ENCODE assay signal across 8 cellular contexts in genomic region chr11:1308745-1309497, GRCh38. TPM values are rescaled to one million over a fixed set of nuclear protein-coding genes. Genes with fewer than 3 reads are reported as not detected.
DNase-seq lines count a peak whose midpoint lies in the region; ATAC-seq and TF ChIP-seq lines count a peak whose summit lies in the region.

No MANE protein-coding gene starts in this region.

- H2AFZ ChIP-seq in osteoblast (ENCODE audit: low read length): peak overlapping the region; percentile 70

- peak overlapping the region; percentile 83 for H3K4me2 ChIP-seq in osteoblast (ENCODE audit: insufficient read depth, low read length)

- H3K36me3 Mint-ChIP-seq in activated CD4-positive, alpha-beta T cell treated with anti-CD3 and anti-CD28 coated beads for 36 hours (ENCODE audit: low read depth): peaks cover 22% of the 10 kb centered on the region

- POLR2A ChIA-PET in activated CD4-positive, alpha-beta T cell treated with anti-CD3 and anti-CD28 coated beads for 36 hours (lab: Charles Lee): interaction anchor here (0.5 to 0.8 kb wide), 2 partner anchors 84 to 110 kb away, joined by 3 to 5 read pairs; no protein-coding TSS in a partner anchor

- H3K4me3 ChIP-seq in SK-N-MC (peak overlapping the region; percentile 93), esophagus squamous epithelium (peak overlapping the region; percentile 86 to 99 (median 96)), osteoblast (ENCODE audit: insufficient read depth, low read length) (peak overlapping the region; percentile 89)

- H3K9me3 Mint-ChIP-seq in activated CD4-positive, alpha-beta T cell treated with anti-CD3 and anti-CD28 coated beads for 36 hours (ENCODE audit: low read depth): peaks cover 11% of the 10 kb centered on the region

- no peak overlapping the region for H3K27ac Mint-ChIP-seq in activated CD4-positive, alpha-beta T cell treated with anti-CD3 and anti-CD28 coated beads for 36 hours

- H3K79me2 ChIP-seq in osteoblast (ENCODE audit: insufficient read depth, low read length): peaks cover 58% of the 10 kb centered on the region

- H4K20me1 ChIP-seq in osteoblast (ENCODE audit: insufficient read depth, low read length): peaks cover 44% of the 10 kb centered on the region

- H3K9me3 ChIP-seq in SK-N-MC (ENCODE audit: low read depth, low read length) (no peaks in the 10 kb centered on the region), esophagus squamous epithelium (peaks cover 0 to 11% (median 4%) of the 10 kb centered on the region in 3 donors), osteoblast (ENCODE audit: low read depth, low read length) (no peaks in the 10 kb centered on the region)

- peak; percentile 31 for ATAC-seq in activated CD4-positive, alpha-beta T cell treated with anti-CD3 and anti-CD28 coated beads for 36 hours
- ATAC-seq in HG02852 (IDR thresholded peaks at IDR 0.05; ENCODE audit: unreplicated experiment): peak; percentile 49

- H3K36me3 ChIP-seq in SK-N-MC (ENCODE audit: insufficient read depth, low read length) (no peaks in the 10 kb centered on the region), esophagus squamous epithelium (peaks cover 0 to 14% (median 0%) of the 10 kb centered on the region in 3 donors), osteoblast (ENCODE audit: insufficient read depth, low read length) (peaks cover 7% of the 10 kb centered on the region)

- H3K27ac ChIP-seq in SK-N-MC (no peak overlapping the region), esophagus squamous epithelium (peak overlapping the region; percentile 92 to 99 (median 96)), osteoblast (ENCODE audit: low read depth, low read length) (peak overlapping the region; percentile 60)

- H3K4me3 Mint-ChIP-seq in activated CD4-positive, alpha-beta T cell treated with anti-CD3 and anti-CD28 coated beads for 36 hours: peak overlapping the region; percentile 76

- H3K27me3 ChIP-seq in esophagus squamous epithelium: no peaks in the 10 kb centered on the region
- no peaks in the 10 kb centered on the region for H3K27me3 ChIP-seq in osteoblast (ENCODE audit: insufficient read depth, low read length)

- H3K9ac ChIP-seq in SK-N-MC (ENCODE audit: insufficient read length): peak overlapping the region; percentile 81

- CTCF ChIA-PET in activated CD4-positive, alpha-beta T cell treated with anti-CD3 and anti-CD28 coated beads for 36 hours (lab: Charles Lee): interaction anchor here (0.7 to 2.6 kb wide), 3 partner anchors 12 to 74 kb away, joined by 3 to 7 read pairs (median 4); no protein-coding TSS in a partner anchor

- TF ChIP-seq CTCF in esophagus squamous epithelium (IDR thresholded peaks at IDR 0.05) (no peak), osteoblast (IDR thresholded peaks at IDR 0.05; ENCODE audit: extremely low read depth, low read depth, low read length) (no peak)

- no CpG with 5 or more reads among the region's 58 CpGs for WGBS in esophagus squamous epithelium, 2 donors

- no peaks in the 10 kb centered on the region for H3K27me3 Mint-ChIP-seq in activated CD4-positive, alpha-beta T cell treated with anti-CD3 and anti-CD28 coated beads for 36 hours

- TF ChIP-seq POLR2A in esophagus squamous epithelium (IDR thresholded peaks at IDR 0.05): no peak

- peaks cover 43% of the 10 kb centered on the region for H3K4me1 Mint-ChIP-seq in activated CD4-positive, alpha-beta T cell treated with anti-CD3 and anti-CD28 coated beads for 36 hours

- H3K4me1 ChIP-seq in esophagus squamous epithelium (peaks cover 43 to 66% (median 52%) of the 10 kb centered on the region in 3 donors), osteoblast (ENCODE audit: insufficient read depth, low read length) (peaks cover 16% of the 10 kb centered on the region)

- no peak for DNase-seq in activated CD4-positive, alpha-beta T cell treated with anti-CD3 and anti-CD28 coated beads for 36 hours
- DNase-seq in activated CD4-positive, alpha-beta T cell treated with anti-CD3 and anti-CD28 coated beads for 1 hour: no peak
- DNase-seq in SK-N-MC (ENCODE audit: low read depth, low spot score) (no peak), esophagus squamous epithelium (lab: John Stamatoyannopoulos, UW) (no peak), osteoblast (ENCODE audit: insufficient read length, low spot score, missing footprints) (peak; percentile 96), foreskin melanocyte (no peak), A172 (ENCODE audit: low spot score) (no peak)

- intact Hi-C loops in activated CD4-positive, alpha-beta T cell treated with anti-CD3 and anti-CD28 coated beads for 36 hours (cut with DNase I, micrococcal nuclease): loop anchor here (1.0 to 5.0 kb wide), 8 partner anchors 27 to 768 kb away; partner anchors contain the start of genes AP2A2 (in 1 of the 2), BRSK2 (in 1 of the 2), CHID1 (in 1 of the 2) and DUSP8 (in 1 of the 2)
- intact Hi-C loops in esophagus squamous epithelium (cut with DNase I): no loop called here

RNA-seq across cellular contexts. Expression of gene TOLLIP, which starts 0.5 kb away (rescaled TPM):
- total RNA-seq in activated CD4-positive, alpha-beta T cell treated with anti-CD3 and anti-CD28 coated beads for 36 hours: 10 to 100 TPM; 29.6 to 45.8 TPM
- total RNA-seq in esophagus squamous epithelium (100 to 1,000 TPM in 1 of 4 donors, 10 to 100 TPM in 3; 53.0 to 106 (median 63.6) TPM), osteoblast (30.8 and 35.9 TPM in 2 replicates)
- 24.4 and 26.6 TPM in 2 replicates for total RNA-seq in A172 (2014; rRNA removed; shearing (Covaris generic))
